Comparison of ENCODE assay signal across 16 cellular contexts in genomic region chr4:23438764-23439163, GRCh38.
DNase-seq lines count a peak whose midpoint lies in the region; TF ChIP-seq lines count a peak whose summit lies in the region.
"Had no signal": no experiment of that assay in that cellular context is flagged by ENCODE, and none has a peak within 500 bp of the region (broad histone marks: within the 10 kb centered on the region; RNA-seq: fewer than 3 reads in every experiment).

No MANE protein-coding gene starts in this region.

- H3K27me3 ChIP-seq in ovary = no peaks in the 10 kb centered on the region

- H3K9me3 Mint-ChIP-seq in osteocyte (ENCODE audit: unreplicated experiment) = no peaks in the 10 kb centered on the region

- no peaks in the 10 kb centered on the region for H3K4me1 Mint-ChIP-seq in osteocyte (ENCODE audit: unreplicated experiment)
- H3K4me1 Mint-ChIP-seq: B cell; CD4-positive, CD25-positive, alpha-beta regulatory T cell had no signal

- H3K36me3 ChIP-seq in ovary = no peaks in the 10 kb centered on the region

- no peak for TF ChIP-seq CTCF in astrocyte of the spinal cord (IDR thresholded peaks at IDR 0.05; ENCODE audit: low read depth, low read length)
- TF ChIP-seq CTCF in osteocyte (IDR thresholded peaks at IDR 0.05) = no peak
- TF ChIP-seq CTCF in ovary (IDR thresholded peaks at IDR 0.05) = no peak

- no peaks in the 10 kb centered on the region for H3K4me1 ChIP-seq in ovary (ENCODE audit: insufficient read depth)

- no peak for TF ChIP-seq EP300 in ovary (IDR thresholded peaks at IDR 0.05)

- no peak overlapping the region for H3K27ac ChIP-seq in ovary

- H3K27ac Mint-ChIP-seq in osteocyte (ENCODE audit: unreplicated experiment) = no peak overlapping the region
- H3K27ac Mint-ChIP-seq: B cell; CD4-positive, CD25-positive, alpha-beta regulatory T cell had no signal

- DNase-seq in Daoy (ENCODE audit: low read depth) = peak; percentile 26
- DNase-seq in M059J (ENCODE audit: low read depth) = peak; percentile 11
- peak; percentile 12 for DNase-seq in astrocyte of the spinal cord (ENCODE audit: low read depth, low spot score)
- DNase-seq in kidney glomerular epithelial cell (lab: John Stamatoyannopoulos, UW) = peak; percentile 64
- no peak for DNase-seq in SHP77 treated with DMSO at 0.1 percent for 48 hours (lab: John Stamatoyannopoulos, UW)
- no peak for DNase-seq in osteocyte (ENCODE audit: extremely low spot score, unreplicated experiment)
- DNase-seq in ovary = no peak
- DNase-seq: CD4-positive, CD25-positive, alpha-beta regulatory T cell; DMS79; KG1; NCI-H1092 treated with DMSO at 0.1 percent for 48 hours; NCI-H345; NCI-H526 treated with DMSO at 0.1 percent for 48 hours; OCI-M1; RPMI8226 had no signal

- no peaks in the 10 kb centered on the region for H3K36me3 Mint-ChIP-seq in osteocyte (ENCODE audit: unreplicated experiment)
- H3K36me3 Mint-ChIP-seq: CD4-positive, CD25-positive, alpha-beta regulatory T cell had no signal

- WGBS in ovary, 3 donors = 60 to 64% (median 63%) methylated on average over 1 of the region's 1 CpG

- TF ChIP-seq POLR2A in ovary (IDR thresholded peaks at IDR 0.05) = no peak

- in situ Hi-C loops in astrocyte of the spinal cord (cut with HindIII; ENCODE audit: low sequenced_read_pairs) = no loop called here

- no peaks in the 10 kb centered on the region for H3K9me3 ChIP-seq in ovary

- intact Hi-C loops in ovary (cut with DNase I) = loop anchor here in 1 of 4 donors (10.0 kb wide), 1 partner anchor 974 kb away; no protein-coding TSS in a partner anchor

- H3K4me3 ChIP-seq in astrocyte of the spinal cord (ENCODE audit: low read depth, low read length) (no peak overlapping the region), ovary (no peak overlapping the region)

- H3K27me3 Mint-ChIP-seq in osteocyte (ENCODE audit: unreplicated experiment) = peaks cover 6% of the 10 kb centered on the region
- H3K27me3 Mint-ChIP-seq: B cell; CD4-positive, CD25-positive, alpha-beta regulatory T cell had no signal

- H3K4me3 Mint-ChIP-seq in osteocyte (ENCODE audit: unreplicated experiment) = no peak overlapping the region
- H3K4me3 Mint-ChIP-seq: B cell; CD4-positive, CD25-positive, alpha-beta regulatory T cell had no signal

Comparison
In these comparisons a context has a peak if more than half of its experiments do, and no peak if none do; other contexts are left out.
1. DNase-seq: peak in Daoy (single experiment), M059J (single experiment), astrocyte of the spinal cord (single experiment) and kidney glomerular epithelial cell (single experiment); none in SHP77 treated with DMSO at 0.1 percent for 48 hours (single experiment), osteocyte (single experiment) and ovary (0 of 5).